In the genomic region with DNA sequence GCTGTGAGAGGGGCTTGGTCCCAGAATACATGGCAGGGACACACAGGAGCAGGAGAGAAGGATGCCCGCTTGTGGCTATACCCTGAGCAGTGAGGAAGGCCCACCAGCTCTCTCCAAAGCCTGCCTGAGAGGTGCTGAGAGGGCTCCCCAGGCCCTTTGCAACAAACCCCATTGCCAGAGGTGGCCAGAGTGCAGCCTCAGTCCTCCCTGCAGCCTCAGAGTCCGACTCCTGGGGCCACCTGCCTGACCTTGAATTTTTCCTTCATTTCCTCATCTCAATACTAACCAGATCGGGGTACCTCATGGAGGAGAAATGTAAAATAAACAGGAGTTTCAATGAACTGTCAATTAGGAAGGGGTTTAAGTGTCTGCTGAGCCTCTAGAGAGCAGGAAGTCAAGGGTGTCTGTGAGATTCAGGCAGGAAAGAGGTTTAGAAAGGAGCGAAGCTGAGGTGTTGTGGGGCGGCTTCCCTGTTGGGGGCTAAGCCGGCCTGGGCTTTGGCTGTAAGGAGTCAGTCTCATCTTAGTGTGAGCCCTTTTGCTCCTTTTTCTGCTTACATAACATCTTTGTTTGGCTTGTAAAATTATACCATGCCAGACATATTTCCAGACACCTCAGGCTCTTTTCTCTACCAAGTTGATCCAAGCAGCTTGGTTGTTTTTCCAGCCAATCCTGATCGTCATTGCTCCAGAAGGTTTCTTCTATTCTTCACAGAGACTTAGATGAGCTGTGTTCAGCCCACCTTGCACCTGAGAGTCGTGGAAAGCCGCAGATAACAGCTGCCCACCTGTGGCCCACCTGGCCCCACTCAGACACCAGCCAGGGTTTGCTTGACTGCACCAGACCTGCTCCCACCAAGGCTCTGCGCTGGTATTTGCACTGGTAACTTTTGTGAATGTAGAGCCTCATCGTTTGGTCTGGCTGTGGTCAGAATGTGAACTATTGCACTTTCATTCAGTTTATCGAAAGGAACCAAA, we compare ENCODE assay signal across 8 cellular contexts. TPM values are rescaled to one million over a fixed set of nuclear protein-coding genes. Genes with fewer than 3 reads are reported as not detected.
DNase-seq lines count a peak whose midpoint lies in the region; ATAC-seq and TF ChIP-seq lines count a peak whose summit lies in the region.

No MANE protein-coding gene starts in this region.

- peak overlapping the region; percentile 75 for H3K4me3 ChIP-seq in CD4-positive, CD25-positive, alpha-beta regulatory T cell (ENCODE audit: low read depth, low read length)
- no peak overlapping the region for H3K4me3 ChIP-seq in A673 (ENCODE audit: low read depth, low read length, poor library complexity, severe bottlenecking)

- DNase-seq in CD4-positive, CD25-positive, alpha-beta regulatory T cell, result peak in 2 of 3 donors; percentile 49 to 77
- peak; percentile 24 for DNase-seq in activated gamma-delta T cell (lab: John Stamatoyannopoulos, UW)
- no peak for DNase-seq in NOMO-1 treated with dmso at 0.1 percent for 144 hours (lab: John Stamatoyannopoulos, UW; ENCODE audit: unreplicated experiment)
- no peak for DNase-seq in nucleus accumbens (lab: John Stamatoyannopoulos, UW)
- DNase-seq in A673 (ENCODE audit: low spot score), result no peak
- DNase-seq in RWPE1 (ENCODE audit: low spot score), result no peak

- H3K9me3 ChIP-seq in CD4-positive, CD25-positive, alpha-beta regulatory T cell (ENCODE audit: control insufficient read depth in 2 of 2, low read length in 2 of 2), result no peaks in the 10 kb centered on the region
- no peaks in the 10 kb centered on the region for H3K9me3 ChIP-seq in A673 (ENCODE audit: low read depth, low read length, poor library complexity, severe bottlenecking)

- ATAC-seq in CD4-positive, CD25-positive, alpha-beta regulatory T cell (ENCODE audit: low read depth in 2 of 2), result peak; percentile 52 to 54
- peak; percentile 63 for ATAC-seq in GM19324 (IDR thresholded peaks at IDR 0.05; ENCODE audit: low FRiP score, unreplicated experiment)
- ATAC-seq in HG03175 (IDR thresholded peaks at IDR 0.05; ENCODE audit: unreplicated experiment), result peak; percentile 69

- H3K27ac Mint-ChIP-seq in CD4-positive, CD25-positive, alpha-beta regulatory T cell, result peak overlapping the region; percentile 95 to 98 (median 98)

- no peaks in the 10 kb centered on the region for H3K36me3 ChIP-seq in CD4-positive, CD25-positive, alpha-beta regulatory T cell (ENCODE audit: control insufficient read depth, insufficient read depth, low read length)
- no peaks in the 10 kb centered on the region for H3K36me3 ChIP-seq in A673 (ENCODE audit: insufficient read depth, low read length, poor library complexity, severe bottlenecking)

- H3K4me3 Mint-ChIP-seq in CD4-positive, CD25-positive, alpha-beta regulatory T cell, result peak overlapping the region; percentile 82 to 92 (median 82)

- peaks cover 0 to 2% (median 0%) of the 10 kb centered on the region in 7 donors for H3K9me3 Mint-ChIP-seq in CD4-positive, CD25-positive, alpha-beta regulatory T cell

- no peak for TF ChIP-seq CTCF in A673 (conservative IDR thresholded peaks at IDR 0.05; ENCODE audit: low read depth, low read length)
- TF ChIP-seq CTCF in RWPE1 (conservative IDR thresholded peaks at IDR 0.05; ENCODE audit: low read depth), result no peak

- peaks cover 95% of the 10 kb centered on the region for H3K4me1 ChIP-seq in CD4-positive, CD25-positive, alpha-beta regulatory T cell (ENCODE audit: control insufficient read depth, insufficient read depth, low read length, poor library complexity, severe bottlenecking)
- no peaks in the 10 kb centered on the region for H3K4me1 ChIP-seq in A673 (ENCODE audit: insufficient read depth, low read length, poor library complexity, severe bottlenecking)

- POLR2A ChIA-PET in A673 (lab: Charles Lee; ENCODE audit: low non-redundant PET) (no interaction called here), RWPE1 (lab: Yijun Ruan, JAX; ENCODE audit: low non-redundant PET) (no interaction called here)

- no peaks in the 10 kb centered on the region for H3K27me3 ChIP-seq in CD4-positive, CD25-positive, alpha-beta regulatory T cell (ENCODE audit: control insufficient read depth, insufficient read depth, low read length)
- H3K27me3 ChIP-seq in A673 (replicated peaks; ENCODE audit: insufficient read depth, low read depth, low read length, poor library complexity), result peaks cover 42% of the 10 kb centered on the region

- CTCF ChIA-PET in A673 (lab: Charles Lee) (no interaction called here), RWPE1 (lab: Yijun Ruan, JAX) (interaction anchor here (0.6 kb wide), 2 partner anchors 39 to 718 kb away, joined by 3 read pairs; no protein-coding TSS in a partner anchor)

- H3K4me1 Mint-ChIP-seq in CD4-positive, CD25-positive, alpha-beta regulatory T cell, result peaks cover 28 to 96% (median 82%) of the 10 kb centered on the region in 4 donors

- intact Hi-C loops in A673 (cut with micrococcal nuclease; ENCODE audit: unreplicated experiment), result no loop called here

- H3K27me3 Mint-ChIP-seq in CD4-positive, CD25-positive, alpha-beta regulatory T cell, result no peaks in the 10 kb centered on the region

- H3K27ac ChIP-seq in CD4-positive, CD25-positive, alpha-beta regulatory T cell (ENCODE audit: insufficient read depth, low read length, poor library complexity, severe bottlenecking), result peak overlapping the region; percentile 93
- no peak overlapping the region for H3K27ac ChIP-seq in A673 (ENCODE audit: low read depth, low read length, poor library complexity, severe bottlenecking)
- no peak overlapping the region; the same call in 1 of the 2 replicates for H3K27ac ChIP-seq in RWPE1

- H3K36me3 Mint-ChIP-seq in CD4-positive, CD25-positive, alpha-beta regulatory T cell, result no peaks in the 10 kb centered on the region

- BruUV-seq in A673 (replicated peaks; lab: Mats Ljungman, UMichigan), result no TSS peak

RNA-seq across cellular contexts. Expression of a gene that starts 36.7 kb away (rescaled TPM):
- total RNA-seq in CD4-positive, CD25-positive, alpha-beta regulatory T cell, result 77.3 TPM
- polyA plus RNA-seq in CD4-positive, CD25-positive, alpha-beta regulatory T cell, result 100 to 1,000 TPM; 141 to 231 (median 171) TPM
- 0.79 TPM in 1 of 2 replicates, not detected in the other for total RNA-seq in A673 (2021)

Comparison
In these comparisons a context has a peak if more than half of its experiments do, and no peak if none do; other contexts are left out.
1. DNase-seq: peak in CD4-positive, CD25-positive, alpha-beta regulatory T cell (2 of 3) and activated gamma-delta T cell (single experiment); none in NOMO-1 treated with dmso at 0.1 percent for 144 hours (single experiment), nucleus accumbens (0 of 56), A673 (single experiment) and RWPE1 (single experiment).
2. RNA of a gene that starts 36.7 kb away (total RNA-seq): 77.3 TPM in CD4-positive, CD25-positive, alpha-beta regulatory T cell (single experiment); 0.79 TPM in A673; every median in the first group is over 10 times any median in the second.
3. Peak in every context shown above with its lines, with median percentiles within 50 percentile points of each other: ATAC-seq.